9 cellular contexts compared by ENCODE assay signal in genomic region chr11:75429641-75429901, GRCh38. TPM values are rescaled to one million over a fixed set of nuclear protein-coding genes. Genes with fewer than 3 reads are reported as not detected.
A peak's percentile ranks its signal among the peaks of the same experiment; 100 is the strongest.
DNase-seq lines count a peak whose midpoint lies in the region; ATAC-seq and TF ChIP-seq lines count a peak whose summit lies in the region.
"Had no signal": no experiment of that assay in that cellular context is flagged by ENCODE, and none has a peak within 500 bp of the region (broad histone marks: within the 10 kb centered on the region; RNA-seq: fewer than 3 reads in every experiment).

No MANE protein-coding gene starts in this region.

- H2AFZ ChIP-seq in mammary epithelial cell (ENCODE audit: low read depth, low read length): peak overlapping the region; percentile 60

- peak overlapping the region; percentile 68 for H3K27ac Mint-ChIP-seq in stimulated activated naive CD8-positive, alpha-beta T cell treated with anti-CD3 and anti-CD28 coated beads, Interleukin-15, Interleukin-2, amounts not matched to agents 100 ng/mL and 50 ng/mL, for 24 hours
- H3K27ac Mint-ChIP-seq in nephron progenitor cell: no peak overlapping the region

- in situ Hi-C loops in mammary epithelial cell (cut with MboI; ENCODE audit: low sequenced_read_pairs in 2 of 2): no loop called here

- TF ChIP-seq CTCF in mammary epithelial cell (conservative IDR thresholded peaks at IDR 0.05 in 1 of 2, IDR thresholded peaks at IDR 0.05 in 1 of 2; ENCODE audit: extremely low read depth in 1 of 2, insufficient read depth in 1 of 2, low read depth in 1 of 2, low read length in 2 of 2): no peak
- no peak for TF ChIP-seq CTCF in nephron progenitor cell (IDR thresholded peaks at IDR 0.05)

- no peak overlapping the region for H3K9ac ChIP-seq in mammary epithelial cell (ENCODE audit: insufficient read depth, low read length)

- DNase-seq in stimulated activated naive CD8-positive, alpha-beta T cell treated with anti-CD3 and anti-CD28 coated beads, Interleukin-15, Interleukin-2, amounts not matched to agents 100 U/mL and 50 U/mL, for 24 hours: no peak
- DNase-seq in mammary epithelial cell: no peak
- no peak for DNase-seq in nephron progenitor cell
- DNase-seq in NCI-H1417 treated with DMSO at 0.1 percent for 48 hours (lab: John Stamatoyannopoulos, UW): no peak
- no peak for DNase-seq in NCI-H1105 treated with DMSO at 0.1 percent for 48 hours (lab: John Stamatoyannopoulos, UW)
- DNase-seq in NCI-H2171 treated with DMSO at 0.1 percent for 48 hours (lab: John Stamatoyannopoulos, UW): no peak
- no peak for DNase-seq in Kasumi-1 (lab: John Stamatoyannopoulos, UW)
- DNase-seq: NCI-H1694 had no signal

- H3K4me3 ChIP-seq in mammary epithelial cell (replicated peaks in 1 of 3; ENCODE audit: insufficient read depth in 1 of 3, low read depth in 2 of 3, low read length in 3 of 3): no peak overlapping the region

- no TSS peak for BruUV-seq in mammary epithelial cell (replicated peaks; lab: Mats Ljungman, UMichigan)

- intact Hi-C loops in mammary epithelial cell (cut with micrococcal nuclease): no loop called here

- peaks cover 8% of the 10 kb centered on the region for H3K36me3 Mint-ChIP-seq in stimulated activated naive CD8-positive, alpha-beta T cell treated with anti-CD3 and anti-CD28 coated beads, Interleukin-15, Interleukin-2, amounts not matched to agents 100 ng/mL and 50 ng/mL, for 24 hours (ENCODE audit: low read depth)
- peaks cover 21% of the 10 kb centered on the region for H3K36me3 Mint-ChIP-seq in nephron progenitor cell (ENCODE audit: low read depth)

- peaks cover 9% of the 10 kb centered on the region for H3K9me3 Mint-ChIP-seq in stimulated activated naive CD8-positive, alpha-beta T cell treated with anti-CD3 and anti-CD28 coated beads, Interleukin-15, Interleukin-2, amounts not matched to agents 100 ng/mL and 50 ng/mL, for 24 hours
- peaks cover 22% of the 10 kb centered on the region for H3K9me3 Mint-ChIP-seq in nephron progenitor cell

- H3K4me1 Mint-ChIP-seq in stimulated activated naive CD8-positive, alpha-beta T cell treated with anti-CD3 and anti-CD28 coated beads, Interleukin-15, Interleukin-2, amounts not matched to agents 100 ng/mL and 50 ng/mL, for 24 hours (ENCODE audit: low read depth): peaks cover 13% of the 10 kb centered on the region
- H3K4me1 Mint-ChIP-seq in nephron progenitor cell: peaks cover 31% of the 10 kb centered on the region

- peak overlapping the region; percentile 72 for H3K4me2 ChIP-seq in mammary epithelial cell (ENCODE audit: insufficient read depth, low read depth, low read length)

- peaks cover 50% of the 10 kb centered on the region for H3K27me3 Mint-ChIP-seq in stimulated activated naive CD8-positive, alpha-beta T cell treated with anti-CD3 and anti-CD28 coated beads, Interleukin-15, Interleukin-2, amounts not matched to agents 100 ng/mL and 50 ng/mL, for 24 hours
- peaks cover 82% of the 10 kb centered on the region for H3K27me3 Mint-ChIP-seq in nephron progenitor cell (ENCODE audit: low read depth, poor library complexity)

- no peaks in the 10 kb centered on the region for H3K36me3 ChIP-seq in mammary epithelial cell (ENCODE audit: insufficient read depth, low read length)

- 67% methylated on average over 19 of the region's 25 CpGs for WGBS in mammary epithelial cell (ENCODE audit: low coverage, missing lambda C conversion rate)

- H3K27me3 ChIP-seq in mammary epithelial cell (ENCODE audit: insufficient read depth, low read length): peaks cover 6% of the 10 kb centered on the region

- H3K9me3 ChIP-seq in mammary epithelial cell (replicated peaks; ENCODE audit: insufficient read depth, low read length): peaks cover 5% of the 10 kb centered on the region

- no peaks in the 10 kb centered on the region for H4K20me1 ChIP-seq in mammary epithelial cell (ENCODE audit: insufficient read depth, low read length)

- no peak overlapping the region for H3K27ac ChIP-seq in mammary epithelial cell (ENCODE audit: insufficient read depth, low read depth, low read length)

- dilution Hi-C loops in mammary epithelial cell (cut with HindIII; ENCODE audit: low sequenced_read_pairs): no loop called here

- no peaks in the 10 kb centered on the region for H3K79me2 ChIP-seq in mammary epithelial cell (ENCODE audit: insufficient read depth, low read length)

- CTCF ChIA-PET in mammary epithelial cell (lab: Charles Lee; ENCODE audit: low non-redundant PET): no interaction called here

- no peak for ATAC-seq in stimulated activated naive CD8-positive, alpha-beta T cell treated with anti-CD3 and anti-CD28 coated beads, Interleukin-15, Interleukin-2, amounts not matched to agents 100 U/mL and 50 U/mL, for 24 hours

- H3K4me3 Mint-ChIP-seq in stimulated activated naive CD8-positive, alpha-beta T cell treated with anti-CD3 and anti-CD28 coated beads, Interleukin-15, Interleukin-2, amounts not matched to agents 100 ng/mL and 50 ng/mL, for 24 hours: peak overlapping the region; percentile 73
- H3K4me3 Mint-ChIP-seq in nephron progenitor cell: peak overlapping the region; percentile 76

- H3K4me1 ChIP-seq in mammary epithelial cell (ENCODE audit: insufficient read depth, low read length): peaks cover 19% of the 10 kb centered on the region

RNA-seq across cellular contexts. Expression of gene KLHL35, which starts 3.4 kb away (rescaled TPM):
- total RNA-seq in mammary epithelial cell: 1 to 10 TPM; 2.4 to 3.7 TPM
- 0.43 TPM for polyA plus RNA-seq in mammary epithelial cell
- polyA minus RNA-seq in mammary epithelial cell: not detected

RNA-seq across cellular contexts. Expression of gene RPS3, which starts 30.3 kb away (rescaled TPM):
- 1,000 to 10,000 TPM; 1,423 to 2,367 TPM for total RNA-seq in mammary epithelial cell
- polyA plus RNA-seq in mammary epithelial cell: 3,767 TPM
- 2,014 TPM for polyA minus RNA-seq in mammary epithelial cell
